In genomic region chr4:47031713-47032404, GRCh38 we compare ENCODE assay signal across 9 cellular contexts. TPM values are rescaled to one million over a fixed set of nuclear protein-coding genes. Genes with fewer than 3 reads are reported as not detected.
DNase-seq lines count a peak whose midpoint lies in the region; ATAC-seq and TF ChIP-seq lines count a peak whose summit lies in the region.
"Had no signal": no experiment of that assay in that cellular context is flagged by ENCODE, and none has a peak within 500 bp of the region (broad histone marks: within the 10 kb centered on the region; RNA-seq: fewer than 3 reads in every experiment).

No MANE protein-coding gene starts in this region.

- DNase-seq in breast epithelium (ENCODE audit: low spot score in 2 of 2) (no peak), left colon (peak; percentile 15 to 26), substantia nigra (lab: John Stamatoyannopoulos, UW) (peak in 14 of 49 donors; percentile 1 to 39 (median 14)), HuH-7.5 (ENCODE audit: low spot score) (no peak), NCI-H1092 (lab: John Stamatoyannopoulos, UW) (no peak)

- H3K9me3 ChIP-seq in ES-I3 (ENCODE audit: control insufficient read depth, insufficient read depth, low read length) = no peaks in the 10 kb centered on the region
- H3K9me3 ChIP-seq in HUES48 (ENCODE audit: control insufficient read depth, insufficient read depth, low read length) = no peaks in the 10 kb centered on the region
- no peaks in the 10 kb centered on the region for H3K9me3 ChIP-seq in breast epithelium

- H3K4me3 ChIP-seq in HUES48 (ENCODE audit: low read depth, low read length) = peak overlapping the region; percentile 84
- H3K4me3 ChIP-seq in breast epithelium = peak overlapping the region; percentile 23 to 68 (median 50)

- intact Hi-C loops in breast epithelium (cut with DNase I; ENCODE audit: low total_unique reads) (no loop called here), left colon (cut with DNase I, micrococcal nuclease) (no loop called here)

- no peak for TF ChIP-seq CTCF in breast epithelium (IDR thresholded peaks at IDR 0.05)

- H3K36me3 ChIP-seq in ES-I3 (ENCODE audit: insufficient read depth, low read length) (no peaks in the 10 kb centered on the region), HUES48 (ENCODE audit: control insufficient read depth, insufficient read depth, low read length) (no peaks in the 10 kb centered on the region), breast epithelium (no peaks in the 10 kb centered on the region)

- no peak for TF ChIP-seq POLR2A in breast epithelium (IDR thresholded peaks at IDR 0.05)

- no peak overlapping the region for H3K27ac ChIP-seq in HUES48 (ENCODE audit: low read depth, low read length)
- H3K27ac ChIP-seq in breast epithelium = no peak overlapping the region
- peak overlapping the region; percentile 49 for H3K27ac ChIP-seq in substantia nigra (ENCODE audit: low read depth, low read length, poor library complexity, severe bottlenecking)

- ATAC-seq in left colon = peak; percentile 74
- no peak for ATAC-seq in GM19324 (IDR thresholded peaks at IDR 0.05; ENCODE audit: low FRiP score, unreplicated experiment)

- H3K4me1 ChIP-seq in ES-I3 (ENCODE audit: insufficient read depth, low read length) = no peaks in the 10 kb centered on the region
- H3K4me1 ChIP-seq in HUES48 (ENCODE audit: control insufficient read depth, insufficient read depth, low read length) = peaks cover 4% of the 10 kb centered on the region
- no peaks in the 10 kb centered on the region for H3K4me1 ChIP-seq in breast epithelium

- H3K9ac ChIP-seq in ES-I3 (ENCODE audit: low read depth, low read length) = peak overlapping the region; percentile 66; the same call in 1 of the 2 replicates
- no peak overlapping the region for H3K9ac ChIP-seq in HUES48 (ENCODE audit: low read depth, low read length)

- peaks cover 30% of the 10 kb centered on the region for H3K27me3 ChIP-seq in HUES48 (ENCODE audit: control insufficient read depth, insufficient read depth, low read length)
- H3K27me3 ChIP-seq in breast epithelium = peaks cover 0 to 17% of the 10 kb centered on the region in 2 donors

RNA-seq across cellular contexts. Expression of gene GABRB1, which starts 0.5 kb away (rescaled TPM):
- total RNA-seq in breast epithelium (1 to 10 TPM in 1 of 3 donors, not detected in 2; 2.5 TPM), left colon (under 1 TPM; 0.36 to 0.37 TPM)
- total RNA-seq: myocyte had no signal

RNA-seq across cellular contexts. Expression of gene GABRA4, which starts 38.5 kb away (rescaled TPM):
- total RNA-seq in breast epithelium = under 1 TPM in 1 of 3 donors, not detected in 2; 0.15 TPM
- total RNA-seq in left colon = under 1 TPM; 0.14 to 0.24 TPM
- total RNA-seq: myocyte had no signal

Comparison
In these comparisons a context has a peak if more than half of its experiments do, and no peak if none do; other contexts are left out.
1. DNase-seq: peak in left colon (2 of 2); none in breast epithelium (0 of 2), HuH-7.5 (single experiment) and NCI-H1092 (single experiment).